In the genomic region with DNA sequence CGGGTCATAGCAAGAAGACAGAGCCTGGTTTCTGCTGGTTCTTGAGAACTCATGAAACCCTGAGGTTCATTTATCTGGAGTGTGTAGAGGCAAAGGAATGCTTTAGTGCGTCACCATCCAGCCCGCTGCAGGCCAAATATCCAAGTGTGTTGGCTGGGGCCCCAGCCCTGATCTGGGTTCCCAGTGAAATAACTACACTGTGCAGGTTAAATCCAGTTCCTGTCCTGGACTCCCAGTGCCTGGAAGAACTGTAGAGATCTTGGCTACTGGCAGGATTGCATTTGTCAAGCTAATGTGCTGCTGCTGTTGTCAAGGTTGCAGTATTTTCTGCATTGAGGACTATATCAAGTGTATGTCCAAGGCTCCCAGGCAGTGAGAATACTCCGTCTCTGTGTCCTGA, we compare ENCODE assay signal across 15 cellular contexts.
DNase-seq lines count a peak whose midpoint lies in the region; ATAC-seq and TF ChIP-seq lines count a peak whose summit lies in the region.
"Had no signal": no experiment of that assay in that cellular context is flagged by ENCODE, and none has a peak within 500 bp of the region (broad histone marks: within the 10 kb centered on the region; RNA-seq: fewer than 3 reads in every experiment).

No MANE protein-coding gene starts in this region.

- POLR2A ChIA-PET in RWPE1 (lab: Yijun Ruan, JAX; ENCODE audit: low non-redundant PET) = interaction anchor here (0.5 kb wide), 1 partner anchor 237 kb away, joined by 3 read pairs; no protein-coding TSS in a partner anchor

- no peak overlapping the region for H3K4me3 Mint-ChIP-seq in activated T-cell treated with anti-CD3 and anti-CD28 coated beads, Interleukin-2, amount 50 U/mL, for 4 hours
- H3K4me3 Mint-ChIP-seq: memory B cell had no signal

- H3K36me3 Mint-ChIP-seq in activated T-cell treated with anti-CD3 and anti-CD28 coated beads, Interleukin-2, amount 50 U/mL, for 4 hours (ENCODE audit: insufficient read depth) = no peaks in the 10 kb centered on the region
- H3K36me3 Mint-ChIP-seq: memory B cell had no signal

- CTCF ChIA-PET in RWPE1 (lab: Yijun Ruan, JAX) = no interaction called here

- H3K9me3 ChIP-seq in right cardiac atrium (ENCODE audit: control insufficient read depth, low read length) = no peaks in the 10 kb centered on the region
- H3K9me3 ChIP-seq: A549, SK-N-SH had no signal

- intact Hi-C loops in right cardiac atrium (cut with DNase I) (no loop called here), posterior vena cava (cut with DNase I) (no loop called here)

- H3K27me3 Mint-ChIP-seq in activated T-cell treated with anti-CD3 and anti-CD28 coated beads, Interleukin-2, amount 50 U/mL, for 4 hours (ENCODE audit: low read depth) = peaks cover 4% of the 10 kb centered on the region

- DNase-seq in C1 segment of cervical spinal cord (lab: John Stamatoyannopoulos, UW) (peak in 8 of 14 donors; percentile 24 to 79 (median 61)), cerebellar cortex (ENCODE audit: low spot score) (peak; percentile 80), right cardiac atrium (peak; percentile 81 to 91 (median 89)), posterior vena cava (ENCODE audit: low spot score) (peak; percentile 92), RWPE1 (ENCODE audit: low spot score) (no peak), HCEC 1CT (no peak)
- DNase-seq in activated T-cell treated with anti-CD3 and anti-CD28 coated beads, Interleukin-2, amount 50 U/mL, for 1 hour = no peak
- DNase-seq in activated T-cell treated with anti-CD3 and anti-CD28 coated beads, Interleukin-2, amount 50 U/mL, for 4 hours = no peak
- DNase-seq: activated CD4-positive, CD25-positive, alpha-beta regulatory T cell; activated T-cell treated with anti-CD3 and anti-CD28 coated beads, Interleukin-2, amount 50 U/mL, for 48 hours; NCI-H187 treated with DMSO at 0.1 percent for 48 hours; NK-92 treated with Interleukin-12 subunit alpha and Interleukin-12 subunit beta, amount 100 ng/mL, for 24 hours; SK-N-SH had no signal

- ATAC-seq in right cardiac atrium = peak; percentile 85 to 86
- no peak for ATAC-seq in activated T-cell treated with anti-CD3 and anti-CD28 coated beads, Interleukin-2, amount 50 U/mL, for 4 hours
- ATAC-seq: A549 had no signal

- no peak overlapping the region for H3K4me3 ChIP-seq in right cardiac atrium (ENCODE audit: low read length)
- H3K4me3 ChIP-seq: A549 had no signal

- no peak for TF ChIP-seq CTCF in RWPE1 (conservative IDR thresholded peaks at IDR 0.05; ENCODE audit: low read depth)

- H3K4me1 Mint-ChIP-seq in activated T-cell treated with anti-CD3 and anti-CD28 coated beads, Interleukin-2, amount 50 U/mL, for 4 hours (ENCODE audit: low read depth) = no peaks in the 10 kb centered on the region
- H3K4me1 Mint-ChIP-seq: memory B cell had no signal

- H3K27me3 ChIP-seq in right cardiac atrium (ENCODE audit: control insufficient read depth, insufficient read depth) = no peaks in the 10 kb centered on the region

- 46% methylated on average over 4 of the region's 4 CpGs for WGBS in right cardiac atrium

- H3K4me1 ChIP-seq in right cardiac atrium (ENCODE audit: control insufficient read depth, insufficient read depth, low read length) = peaks cover 14% of the 10 kb centered on the region
- H3K4me1 ChIP-seq: A549 had no signal

- no peaks in the 10 kb centered on the region for H3K9me3 Mint-ChIP-seq in activated T-cell treated with anti-CD3 and anti-CD28 coated beads, Interleukin-2, amount 50 U/mL, for 4 hours
- H3K9me3 Mint-ChIP-seq: memory B cell had no signal

- H3K27ac ChIP-seq in right cardiac atrium (ENCODE audit: low read length) (peak overlapping the region; percentile 97), RWPE1 (no peak overlapping the region)
- H3K27ac ChIP-seq: A549 had no signal

Comparison
In these comparisons a context has a peak if more than half of its experiments do, and no peak if none do; other contexts are left out.
1. DNase-seq: peak in C1 segment of cervical spinal cord (8 of 14), cerebellar cortex (single experiment), right cardiac atrium (3 of 3) and posterior vena cava (single experiment); none in RWPE1 (single experiment), activated T-cell treated with anti-CD3 and anti-CD28 coated beads, Interleukin-2, amount 50 U/mL, for 1 hour (single experiment), HCEC 1CT (single experiment) and activated T-cell treated with anti-CD3 and anti-CD28 coated beads, Interleukin-2, amount 50 U/mL, for 4 hours (single experiment).
2. ATAC-seq: peak in right cardiac atrium (2 of 2); none in activated T-cell treated with anti-CD3 and anti-CD28 coated beads, Interleukin-2, amount 50 U/mL, for 4 hours (0 of 2).